In the genomic region with DNA sequence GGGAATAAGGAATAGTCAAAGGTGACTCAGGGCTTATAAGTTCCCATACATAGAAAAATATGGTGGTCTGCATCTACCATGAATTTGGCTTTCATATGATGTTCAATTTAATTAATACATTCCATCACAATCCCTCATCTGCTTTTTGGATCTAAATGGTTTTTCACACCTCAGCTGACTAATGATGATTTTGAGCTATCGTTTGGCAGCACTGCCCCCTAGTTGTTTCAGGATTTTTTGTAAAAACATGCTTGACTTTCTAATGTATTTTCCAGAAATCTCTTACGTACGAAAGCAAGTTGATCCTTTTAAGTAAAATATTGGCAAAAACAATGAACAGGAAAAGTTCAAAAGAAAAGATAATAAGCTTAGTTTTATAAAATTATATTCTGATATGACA, we compare ENCODE assay signal across 12 cellular contexts.
A peak's percentile ranks its signal among the peaks of the same experiment; 100 is the strongest.
DNase-seq lines count a peak whose midpoint lies in the region; ATAC-seq, FAIRE-seq and TF ChIP-seq lines count a peak whose summit lies in the region.
"Had no signal": no experiment of that assay in that cellular context is flagged by ENCODE, and none has a peak within 500 bp of the region (broad histone marks: within the 10 kb centered on the region; RNA-seq: fewer than 3 reads in every experiment).

No MANE protein-coding gene starts in this region.

- CTCF ChIA-PET in PC-3 (lab: Charles Lee) = interaction anchor here (0.7 to 1.0 kb wide), 2 partner anchors 11 to 1159 kb away, joined by 3 to 14 read pairs; no protein-coding TSS in a partner anchor
- CTCF ChIA-PET in activated CD4-positive, alpha-beta T cell treated with anti-CD3 and anti-CD28 coated beads for 36 hours (lab: Charles Lee) = no interaction called here

- no peaks in the 10 kb centered on the region for H3K27me3 Mint-ChIP-seq in activated CD4-positive, alpha-beta T cell treated with anti-CD3 and anti-CD28 coated beads for 36 hours

- TF ChIP-seq CTCF in GM13977 (IDR thresholded peaks at IDR 0.05; ENCODE audit: extremely low read depth, insufficient read depth, missing control alignments) = peak; percentile 52
- TF ChIP-seq CTCF in PC-3 (conservative IDR thresholded peaks at IDR 0.05; ENCODE audit: low read depth, low read length) = peak; percentile 57; the same call in 1 of the 2 replicates
- peak; percentile 41 for TF ChIP-seq CTCF in fibroblast of the aortic adventitia (IDR thresholded peaks at IDR 0.05; ENCODE audit: insufficient read depth, low read length)

- DNase-seq in GM13977 (ENCODE audit: low spot score) (no peak), PC-3 (no peak), fibroblast of the aortic adventitia (ENCODE audit: low read depth) (peak; percentile 36), epidermal melanocyte (ENCODE audit: insufficient read length, low spot score) (no peak), kidney glomerular epithelial cell (lab: John Stamatoyannopoulos, UW) (no peak)
- no peak for DNase-seq in activated T-cell treated with anti-CD3 and anti-CD28 coated beads, Interleukin-2, amount 50 U/mL, for 48 hours
- DNase-seq in activated CD4-positive, alpha-beta T cell treated with anti-CD3 and anti-CD28 coated beads for 36 hours = no peak
- DNase-seq: Peyer's patch; stimulated activated CD4-positive, alpha-beta T cell treated with anti-CD3 and anti-CD28 coated beads, Interleukin-2, amount 100 ng/mL, for 24 hours had no signal

- no peaks in the 10 kb centered on the region for H3K36me3 ChIP-seq in PC-3 (ENCODE audit: low read depth, low read length)
- H3K36me3 ChIP-seq: Peyer's patch had no signal

- no peaks in the 10 kb centered on the region for H3K9me3 ChIP-seq in PC-3 (ENCODE audit: low read length)
- H3K9me3 ChIP-seq: Peyer's patch had no signal

- H3K4me1 Mint-ChIP-seq in activated CD4-positive, alpha-beta T cell treated with anti-CD3 and anti-CD28 coated beads for 36 hours = no peaks in the 10 kb centered on the region

- H3K4me3 ChIP-seq in PC-3 (ENCODE audit: low read length) (no peak overlapping the region), fibroblast of the aortic adventitia (ENCODE audit: low read depth, low read length) (no peak overlapping the region)
- H3K4me3 ChIP-seq: Peyer's patch had no signal

- POLR2A ChIA-PET in PC-3 (lab: Charles Lee; ENCODE audit: unreplicated experiment) = no interaction called here
- POLR2A ChIA-PET in activated CD4-positive, alpha-beta T cell treated with anti-CD3 and anti-CD28 coated beads for 36 hours (lab: Charles Lee) = no interaction called here

- peaks cover 5% of the 10 kb centered on the region for H3K9me3 Mint-ChIP-seq in activated CD4-positive, alpha-beta T cell treated with anti-CD3 and anti-CD28 coated beads for 36 hours (ENCODE audit: low read depth)

- no peaks in the 10 kb centered on the region for H3K9me2 ChIP-seq in PC-3 (replicated peaks; ENCODE audit: low read length)

- H3K79me2 ChIP-seq in PC-3 (ENCODE audit: low read length) = no peaks in the 10 kb centered on the region

- no peak for ATAC-seq in PC-3
- no peak for ATAC-seq in activated CD4-positive, alpha-beta T cell treated with anti-CD3 and anti-CD28 coated beads for 36 hours

- no peaks in the 10 kb centered on the region for H3F3A ChIP-seq in PC-3 (ENCODE audit: low read length, unreplicated experiment)

- FAIRE-seq in A204.1 (lab: Jason Lieb, UNC) = peak; percentile 3
- FAIRE-seq: urothelium cell line had no signal

- no peaks in the 10 kb centered on the region for H4K20me1 ChIP-seq in PC-3 (ENCODE audit: low read length)

- no peaks in the 10 kb centered on the region for H3K4me1 ChIP-seq in PC-3 (ENCODE audit: insufficient read depth, low read length)
- H3K4me1 ChIP-seq: Peyer's patch had no signal

- no peak overlapping the region for H2AFZ ChIP-seq in PC-3 (ENCODE audit: low read length)

- no peak overlapping the region for H3K27ac Mint-ChIP-seq in activated CD4-positive, alpha-beta T cell treated with anti-CD3 and anti-CD28 coated beads for 36 hours

- in situ Hi-C loops in GM13977 (cut with MboI; ENCODE audit: low pct_unique_long_range_greater_than_20kb, low sequenced_read_pairs, unreplicated experiment) = no loop called here

- H3K27me3 ChIP-seq in PC-3 (ENCODE audit: low read length) = no peaks in the 10 kb centered on the region
- H3K27me3 ChIP-seq: Peyer's patch had no signal

- no peak overlapping the region for H3K4me2 ChIP-seq in PC-3 (ENCODE audit: low read length)

- H3K36me3 Mint-ChIP-seq in activated CD4-positive, alpha-beta T cell treated with anti-CD3 and anti-CD28 coated beads for 36 hours (ENCODE audit: low read depth) = no peaks in the 10 kb centered on the region

- no peak overlapping the region for H3K27ac ChIP-seq in PC-3 (ENCODE audit: low read length)
- H3K27ac ChIP-seq: HL-60, Peyer's patch had no signal

- no TSS peak for BruUV-seq in PC-3 (replicated peaks; lab: Mats Ljungman, UMichigan)

- H3K4me3 Mint-ChIP-seq in activated CD4-positive, alpha-beta T cell treated with anti-CD3 and anti-CD28 coated beads for 36 hours = no peak overlapping the region

- H3K9ac ChIP-seq in PC-3 (ENCODE audit: low read length) = no peak overlapping the region

- intact Hi-C loops in PC-3 (cut with micrococcal nuclease) = loop anchor here (2.0 kb wide), 1 partner anchor 1160 kb away; no protein-coding TSS in a partner anchor
- intact Hi-C loops in activated CD4-positive, alpha-beta T cell treated with anti-CD3 and anti-CD28 coated beads for 36 hours (cut with DNase I, micrococcal nuclease) = no loop called here
